In the genomic region with DNA sequence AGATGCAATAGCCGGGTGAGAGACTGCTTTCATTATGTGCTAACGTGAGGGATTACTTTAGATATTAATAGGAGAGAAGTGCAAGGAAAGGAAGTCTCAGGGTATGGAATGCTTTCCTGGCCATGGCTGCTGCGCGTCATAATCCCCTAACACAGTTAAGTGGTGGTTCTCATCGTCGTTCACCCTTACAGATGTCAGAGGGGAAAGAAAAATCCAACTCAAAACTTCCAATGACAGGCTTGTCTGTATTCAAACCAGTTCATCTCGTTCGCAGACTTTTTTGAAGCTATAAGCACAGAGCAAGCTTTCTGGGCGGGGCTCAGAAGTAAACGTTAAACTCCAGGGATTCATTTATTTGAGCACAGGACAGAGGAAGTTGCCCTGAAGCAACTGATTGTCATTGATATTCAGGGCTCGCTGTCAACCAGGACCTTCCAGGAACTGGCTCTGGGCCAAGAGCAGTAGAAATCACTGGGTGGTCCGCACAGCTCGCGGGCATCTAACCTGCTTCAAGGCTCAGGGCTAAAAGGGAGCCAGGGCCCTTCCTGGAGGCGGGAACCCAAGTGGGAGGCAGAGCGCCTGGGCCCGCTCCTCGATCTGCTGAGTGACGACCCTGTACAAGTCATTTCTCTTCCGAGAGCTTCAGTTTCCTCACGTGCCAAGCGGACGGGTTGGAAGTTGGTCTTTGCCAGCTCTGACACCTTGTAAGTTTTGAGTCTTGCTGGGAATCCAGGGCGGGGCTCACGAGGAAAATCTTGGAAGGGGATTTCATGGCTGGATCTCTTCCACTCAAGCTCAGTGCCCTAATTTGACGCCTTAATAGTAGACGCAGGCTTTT, we compare ENCODE assay signal across 8 cellular contexts. TPM values are rescaled to one million over a fixed set of nuclear protein-coding genes. Genes with fewer than 3 reads are reported as not detected.
DNase-seq lines count a peak whose midpoint lies in the region; ATAC-seq and TF ChIP-seq lines count a peak whose summit lies in the region.

No MANE protein-coding gene starts in this region.

- DNase-seq in COLO829 (ENCODE audit: low spot score) (peak; percentile 61), LHCN-M2 (ENCODE audit: low read depth) (peak; percentile 56), head of caudate nucleus (peak in 31 of 42 donors; percentile 8 to 48 (median 23)), osteocyte (ENCODE audit: extremely low spot score, unreplicated experiment) (peak; percentile 86)
- DNase-seq in activated naive CD4-positive, alpha-beta T cell treated with anti-CD3 and anti-CD28 coated beads, Interleukin-2, amount 50 U/mL, for 72 hours (ENCODE audit: low spot score in 2 of 2), result peak in 1 of 2 donors; percentile 56
- DNase-seq in stimulated activated CD4-positive, alpha-beta T cell treated with anti-CD3 and anti-CD28 coated beads, Interleukin-4, amount 100 ng/mL, for 24 hours, result no peak

- no peaks in the 10 kb centered on the region for H3K27me3 Mint-ChIP-seq in osteocyte (ENCODE audit: unreplicated experiment)

- intact Hi-C loops in head of caudate nucleus (cut with DNase I), result no loop called here

- H3K9me3 Mint-ChIP-seq in activated naive CD4-positive, alpha-beta T cell treated with anti-CD3 and anti-CD28 coated beads, Interleukin-2, amount 50 U/mL, for 72 hours, result peaks cover 0 to 16% of the 10 kb centered on the region in 2 donors
- H3K9me3 Mint-ChIP-seq in osteocyte (ENCODE audit: unreplicated experiment), result no peaks in the 10 kb centered on the region

- TF ChIP-seq CTCF in osteocyte (IDR thresholded peaks at IDR 0.05), result no peak

- H3K27ac Mint-ChIP-seq in activated naive CD4-positive, alpha-beta T cell treated with anti-CD3 and anti-CD28 coated beads, Interleukin-2, amount 50 U/mL, for 72 hours, result peak overlapping the region; percentile 92 to 98
- H3K27ac Mint-ChIP-seq in osteocyte (ENCODE audit: unreplicated experiment), result peak overlapping the region; percentile 99

- peaks cover 19 to 46% of the 10 kb centered on the region in 2 donors for H3K36me3 Mint-ChIP-seq in activated naive CD4-positive, alpha-beta T cell treated with anti-CD3 and anti-CD28 coated beads, Interleukin-2, amount 50 U/mL, for 72 hours
- peaks cover 2% of the 10 kb centered on the region for H3K36me3 Mint-ChIP-seq in osteocyte (ENCODE audit: unreplicated experiment)

- H3K4me1 Mint-ChIP-seq in osteocyte (ENCODE audit: unreplicated experiment), result peaks cover 50% of the 10 kb centered on the region

- ATAC-seq in activated naive CD4-positive, alpha-beta T cell treated with anti-CD3 and anti-CD28 coated beads, Interleukin-2, amount 50 U/mL, for 72 hours, result no peak
- ATAC-seq in HG02798 (IDR thresholded peaks at IDR 0.05; ENCODE audit: poor library complexity, unreplicated experiment) (no peak), GM21529 (IDR thresholded peaks at IDR 0.05; ENCODE audit: unreplicated experiment) (no peak)

- H3K4me3 Mint-ChIP-seq in osteocyte (ENCODE audit: unreplicated experiment), result peak overlapping the region; percentile 99

RNA-seq across cellular contexts. Expression of gene LPP, which starts 1.1 kb away (rescaled TPM):
- 32.4 and 39.7 TPM in 2 replicates for total RNA-seq in LHCN-M2 (2014; rRNA removed)
- 10.1 TPM for polyA plus RNA-seq in LHCN-M2 (2012)
- total RNA-seq in activated naive CD4-positive, alpha-beta T cell treated with anti-CD3 and anti-CD28 coated beads, Interleukin-2, amount 50 U/mL, for 72 hours, result 10 to 100 TPM; 52.7 to 53.4 TPM
- 184 and 187 TPM in 2 replicates for total RNA-seq in osteocyte
